ENCODE assay signal across 8 cellular contexts in the genomic region with DNA sequence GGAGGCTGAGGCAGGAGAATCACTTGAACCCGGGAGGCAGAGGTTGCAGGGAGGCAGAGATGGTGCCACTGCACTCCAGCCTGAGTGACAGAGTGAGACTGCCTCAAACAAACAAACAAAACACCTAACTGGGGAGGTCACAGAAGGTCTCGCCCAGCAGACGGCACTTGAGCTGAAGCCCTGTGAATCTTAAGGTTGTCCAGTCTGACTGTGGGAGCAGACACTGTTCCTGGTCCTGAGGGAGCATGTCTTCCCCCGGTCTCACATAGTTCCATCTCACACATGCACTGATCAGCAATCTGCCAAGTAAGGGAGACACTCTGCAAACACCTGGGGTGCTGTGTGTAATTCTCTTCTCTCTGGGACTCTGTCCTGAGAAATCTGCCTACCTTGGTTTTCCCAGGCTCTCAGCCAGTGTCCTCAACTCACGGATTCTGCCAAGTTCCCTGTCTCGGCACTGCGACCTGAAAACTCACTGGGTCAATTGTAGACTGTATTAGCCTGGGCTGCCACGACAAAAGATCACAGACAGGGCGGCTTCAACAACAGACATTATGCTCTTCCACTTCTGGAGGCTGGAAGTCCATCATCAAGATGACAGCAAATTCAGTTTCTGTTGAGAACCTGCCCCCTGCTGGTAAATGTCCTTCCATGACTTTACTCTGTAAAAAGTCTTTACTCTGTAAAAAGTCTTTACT.
DNase-seq lines count a peak whose midpoint lies in the region; ATAC-seq, FAIRE-seq and TF ChIP-seq lines count a peak whose summit lies in the region.

No MANE protein-coding gene starts in this region.

- DNase-seq in A673 (ENCODE audit: low spot score) (peak; percentile 76), G401 (ENCODE audit: low spot score) (peak; percentile 8), NCI-H510A (lab: John Stamatoyannopoulos, UW) (peak; percentile 50), astrocyte of the hippocampus (ENCODE audit: low read depth, low spot score) (peak; percentile 58), mesenchymal stem cell (peak; percentile 53), urothelium cell line (ENCODE audit: low spot score) (no peak)

- H3K14ac ChIP-seq in mesenchymal stem cell (ENCODE audit: low read length in 2 of 2) = no peak overlapping the region

- H3K9me3 ChIP-seq in A673 (ENCODE audit: low read depth, low read length, poor library complexity, severe bottlenecking) (no peaks in the 10 kb centered on the region), mesenchymal stem cell (ENCODE audit: control insufficient read depth, low read length) (no peaks in the 10 kb centered on the region)

- H3K27ac ChIP-seq in A673 (ENCODE audit: low read depth, low read length, poor library complexity, severe bottlenecking) (no peak overlapping the region), mesenchymal stem cell (ENCODE audit: low read length, poor library complexity, severe bottlenecking) (no peak overlapping the region)

- H3K27me3 ChIP-seq in A673 (replicated peaks; ENCODE audit: insufficient read depth, low read depth, low read length, poor library complexity) (no peaks in the 10 kb centered on the region), mesenchymal stem cell (ENCODE audit: control insufficient read depth in 1 of 2, insufficient read depth in 1 of 2, low read length in 2 of 2) (peaks cover 10 to 14% of the 10 kb centered on the region in 2 experiments)

- POLR2A ChIA-PET in A673 (lab: Charles Lee; ENCODE audit: low non-redundant PET) = interaction anchor here (0.6 kb wide), 1 partner anchor 368 kb away, joined by 5 read pairs; no protein-coding TSS in a partner anchor

- no peaks in the 10 kb centered on the region for H3K79me1 ChIP-seq in mesenchymal stem cell (replicated peaks; ENCODE audit: low read length, poor library complexity, severe bottlenecking)

- no peak overlapping the region for H2AFZ ChIP-seq in mesenchymal stem cell (ENCODE audit: low read depth, low read length)

- intact Hi-C loops in A673 (cut with micrococcal nuclease; ENCODE audit: unreplicated experiment) = loop anchor here (5.0 kb wide), 1 partner anchor 555 kb away; no protein-coding TSS in a partner anchor

- H3K4me3 ChIP-seq in A673 (ENCODE audit: low read depth, low read length, poor library complexity, severe bottlenecking) (no peak overlapping the region), mesenchymal stem cell (ENCODE audit: insufficient read depth in 1 of 2, low read depth in 1 of 2, low read length in 2 of 2) (no peak overlapping the region)

- TF ChIP-seq CTCF in A673 (conservative IDR thresholded peaks at IDR 0.05; ENCODE audit: low read depth, low read length) = peak; percentile 75

- FAIRE-seq in urothelium cell line (lab: Jason Lieb, UNC) = no peak

- ATAC-seq in HG03175 (IDR thresholded peaks at IDR 0.05; ENCODE audit: unreplicated experiment) = no peak
- ATAC-seq in GM21576 (IDR thresholded peaks at IDR 0.05; ENCODE audit: unreplicated experiment) = no peak

- no peak overlapping the region for H3K23ac ChIP-seq in mesenchymal stem cell (ENCODE audit: low read length in 2 of 2)

- no peak overlapping the region for H2AK5ac ChIP-seq in mesenchymal stem cell (ENCODE audit: low read length, severe bottlenecking)

- no peak overlapping the region for H3K4me2 ChIP-seq in mesenchymal stem cell (ENCODE audit: low read length, poor library complexity, severe bottlenecking)

- CTCF ChIA-PET in A673 (lab: Charles Lee) = interaction anchor here (0.9 kb wide), 1 partner anchor 248 kb away, joined by 3 read pairs; no protein-coding TSS in a partner anchor

- H3K18ac ChIP-seq in mesenchymal stem cell (ENCODE audit: low read depth in 1 of 2, low read length in 2 of 2) = peak overlapping the region in 1 of 2 experiments; percentile 9

- no peak overlapping the region for H2BK120ac ChIP-seq in mesenchymal stem cell (ENCODE audit: low read depth, low read length)

- whole genome bisulfite sequencing in mesenchymal stem cell = 65% methylated on average over 9 of the region's 9 CpGs

- in situ Hi-C loops in G401 (cut with HindIII; ENCODE audit: low sequenced_read_pairs) = no loop called here

- H2BK15ac ChIP-seq in mesenchymal stem cell (ENCODE audit: low read depth, poor library complexity, severe bottlenecking) = no peak overlapping the region

- BruUV-seq in A673 (replicated peaks; lab: Mats Ljungman, UMichigan) = no TSS peak

- H4K8ac ChIP-seq in mesenchymal stem cell (ENCODE audit: low read length) = no peak overlapping the region

- no peak overlapping the region for H3K9ac ChIP-seq in mesenchymal stem cell (ENCODE audit: low read length)

- H2BK5ac ChIP-seq in mesenchymal stem cell (ENCODE audit: low read depth, low read length, poor library complexity, severe bottlenecking) = no peak overlapping the region

- no peak overlapping the region for H2BK12ac ChIP-seq in mesenchymal stem cell (ENCODE audit: low read length in 2 of 2)

- no peaks in the 10 kb centered on the region for H3K36me3 ChIP-seq in A673 (ENCODE audit: insufficient read depth, low read length, poor library complexity, severe bottlenecking)
- no peaks in the 10 kb centered on the region for H3K36me3 ChIP-seq in mesenchymal stem cell (ENCODE audit: control insufficient read depth in 1 of 2, insufficient read depth in 2 of 2, low read depth in 1 of 2, low read length in 2 of 2)

- peak overlapping the region; percentile 47 for H4K91ac ChIP-seq in mesenchymal stem cell (ENCODE audit: low read length)

- no peak overlapping the region for H3K4ac ChIP-seq in mesenchymal stem cell (ENCODE audit: low read depth in 1 of 2, low read length in 2 of 2)

- H3K4me1 ChIP-seq in A673 (ENCODE audit: insufficient read depth, low read length, poor library complexity, severe bottlenecking) = no peaks in the 10 kb centered on the region
- peaks cover 1% of the 10 kb centered on the region for H3K4me1 ChIP-seq in mesenchymal stem cell (ENCODE audit: control insufficient read depth, insufficient read depth, low read depth, low read length)
